ENCODE assay signal across 26 cellular contexts in genomic region chr11:116750070-116750718, GRCh38. TPM values are rescaled to one million over a fixed set of nuclear protein-coding genes. Genes with fewer than 3 reads are reported as not detected.
"Had no signal": no experiment of that assay in that cellular context is flagged by ENCODE, and none has a peak within 500 bp of the region (broad histone marks: within the 10 kb centered on the region; RNA-seq: fewer than 3 reads in every experiment).

No MANE protein-coding gene starts in this region.

- H3K4me2 ChIP-seq: PC-9 had no signal

- H3K4me3 ChIP-seq: cardiac muscle cell, PC-9 had no signal

- H3K27ac Mint-ChIP-seq: activated B cell treated with CpG ODN at 0.5 μM for 24 hours; activated CD4-positive, alpha-beta T cell treated with anti-CD3 and anti-CD28 coated beads, Interleukin-2, amount 10 ng/mL, durations not matched to agents 24 days and 14 days; activated CD8-positive, alpha-beta memory T cell treated with anti-CD3 and anti-CD28 coated beads, Interleukin-2, amount 10 ng/mL, durations not matched to agents 7 days and 5 days; activated naive CD4-positive, alpha-beta T cell treated with anti-CD3 and anti-CD28 coated beads for 36 hours; activated naive CD8-positive, alpha-beta T cell; activated T-cell treated with anti-CD3 and anti-CD28 coated beads, Interleukin-2, amount 50 U/mL, for 24 hours; activated T-helper 17 cell treated with anti-CD3 and anti-CD28 coated beads, Interleukin-2, amount 50 U/mL, for 72 hours; T-cell had no signal

- H3K9me3 Mint-ChIP-seq: activated B cell treated with CpG ODN at 0.5 μM for 24 hours; activated CD4-positive, alpha-beta T cell treated with anti-CD3 and anti-CD28 coated beads, Interleukin-2, amount 10 ng/mL, durations not matched to agents 24 days and 14 days; activated naive CD4-positive, alpha-beta T cell treated with anti-CD3 and anti-CD28 coated beads for 36 hours; activated T-cell treated with anti-CD3 and anti-CD28 coated beads, Interleukin-2, amount 50 U/mL, for 24 hours; activated T-helper 17 cell treated with anti-CD3 and anti-CD28 coated beads, Interleukin-2, amount 50 U/mL, for 72 hours; T-cell had no signal

- H3K27ac ChIP-seq: brain microvascular endothelial cell, cardiac muscle cell, PC-9 had no signal

- H2AFZ ChIP-seq: PC-9 had no signal

- H3K4me1 Mint-ChIP-seq: activated B cell treated with CpG ODN at 0.5 μM for 24 hours; activated CD8-positive, alpha-beta memory T cell treated with anti-CD3 and anti-CD28 coated beads, Interleukin-2, amount 10 ng/mL, durations not matched to agents 7 days and 5 days; activated T-helper 17 cell treated with anti-CD3 and anti-CD28 coated beads, Interleukin-2, amount 50 U/mL, for 72 hours; T-cell had no signal

- ATAC-seq: activated CD8-positive, alpha-beta memory T cell treated with anti-CD3 and anti-CD28 coated beads, Interleukin-2, amount 10 ng/mL, durations not matched to agents 7 days and 5 days; activated T-helper 17 cell treated with anti-CD3 and anti-CD28 coated beads, Interleukin-2, amount 50 U/mL, for 72 hours; T-cell had no signal

- H3K27me3 ChIP-seq: brain microvascular endothelial cell, cardiac muscle cell had no signal

- DNase-seq: activated B cell treated with CpG ODN at 0.5 μM for 24 hours; activated CD4-positive, alpha-beta T cell treated with anti-CD3 and anti-CD28 coated beads for 1 hour; activated CD4-positive, alpha-beta T cell treated with anti-CD3 and anti-CD28 coated beads, Interleukin-2, amount 10 ng/mL, durations not matched to agents 24 days and 14 days; activated CD4-positive, alpha-beta T cell treated with anti-CD3 and anti-CD28 coated beads, Interleukin-2, amount 50 U/mL, for 48 hours; activated CD8-positive, alpha-beta memory T cell treated with anti-CD3 and anti-CD28 coated beads, Interleukin-2, amount 10 ng/mL, durations not matched to agents 7 days and 5 days; activated gamma-delta T cell; activated naive CD4-positive, alpha-beta T cell treated with anti-CD3 and anti-CD28 coated beads for 36 hours; activated T-cell treated with anti-CD3 and anti-CD28 coated beads, Interleukin-2, amount 50 U/mL, for 24 hours; brain microvascular endothelial cell; cerebellar nuclear complex; Karpas-422; NCI-H1105 treated with DMSO at 0.1 percent for 48 hours; NCI-H1436 treated with DMSO at 0.1 percent for 48 hours; NCI-H187 treated with DMSO at 0.1 percent for 48 hours; NCI-H2081 treated with DMSO at 0.1 percent for 48 hours; NCI-H446; NCI-H524; PC-9; SHP77 treated with DMSO at 0.1 percent for 48 hours; T-cell; T-helper 2 cell; T1000 had no signal

- H3K27me3 Mint-ChIP-seq: activated B cell treated with CpG ODN at 0.5 μM for 24 hours; activated CD4-positive, alpha-beta T cell treated with anti-CD3 and anti-CD28 coated beads, Interleukin-2, amount 10 ng/mL, durations not matched to agents 24 days and 14 days; activated CD8-positive, alpha-beta memory T cell treated with anti-CD3 and anti-CD28 coated beads, Interleukin-2, amount 10 ng/mL, durations not matched to agents 7 days and 5 days; activated naive CD8-positive, alpha-beta T cell; activated T-cell treated with anti-CD3 and anti-CD28 coated beads, Interleukin-2, amount 50 U/mL, for 24 hours; activated T-helper 17 cell treated with anti-CD3 and anti-CD28 coated beads, Interleukin-2, amount 50 U/mL, for 72 hours; T-cell had no signal

- H3K4me3 Mint-ChIP-seq: activated B cell treated with CpG ODN at 0.5 μM for 24 hours; activated CD4-positive, alpha-beta T cell treated with anti-CD3 and anti-CD28 coated beads, Interleukin-2, amount 10 ng/mL, durations not matched to agents 24 days and 14 days; activated CD8-positive, alpha-beta memory T cell treated with anti-CD3 and anti-CD28 coated beads, Interleukin-2, amount 10 ng/mL, durations not matched to agents 7 days and 5 days; activated naive CD4-positive, alpha-beta T cell treated with anti-CD3 and anti-CD28 coated beads for 36 hours; activated naive CD8-positive, alpha-beta T cell; activated T-cell treated with anti-CD3 and anti-CD28 coated beads, Interleukin-2, amount 50 U/mL, for 24 hours; activated T-helper 17 cell treated with anti-CD3 and anti-CD28 coated beads, Interleukin-2, amount 50 U/mL, for 72 hours; T-cell had no signal

RNA-seq across cellular contexts. Expression of gene APOA5, which starts 41.5 kb away (rescaled TPM):
- total RNA-seq: activated B cell treated with CpG ODN at 0.5 μM for 24 hours; activated CD4-positive, alpha-beta T cell treated with anti-CD3 and anti-CD28 coated beads, Interleukin-2, amount 10 ng/mL, durations not matched to agents 24 days and 14 days; activated CD8-positive, alpha-beta memory T cell treated with anti-CD3 and anti-CD28 coated beads, Interleukin-2, amount 10 ng/mL, durations not matched to agents 7 days and 5 days; activated naive CD4-positive, alpha-beta T cell treated with anti-CD3 and anti-CD28 coated beads for 36 hours; activated T-helper 17 cell treated with anti-CD3 and anti-CD28 coated beads, Interleukin-2, amount 50 U/mL, for 72 hours; cardiac muscle cell; PC-9; SK-MEL-5 had no signal
